Comparison of ENCODE assay signal across 8 cellular contexts in the genomic region with DNA sequence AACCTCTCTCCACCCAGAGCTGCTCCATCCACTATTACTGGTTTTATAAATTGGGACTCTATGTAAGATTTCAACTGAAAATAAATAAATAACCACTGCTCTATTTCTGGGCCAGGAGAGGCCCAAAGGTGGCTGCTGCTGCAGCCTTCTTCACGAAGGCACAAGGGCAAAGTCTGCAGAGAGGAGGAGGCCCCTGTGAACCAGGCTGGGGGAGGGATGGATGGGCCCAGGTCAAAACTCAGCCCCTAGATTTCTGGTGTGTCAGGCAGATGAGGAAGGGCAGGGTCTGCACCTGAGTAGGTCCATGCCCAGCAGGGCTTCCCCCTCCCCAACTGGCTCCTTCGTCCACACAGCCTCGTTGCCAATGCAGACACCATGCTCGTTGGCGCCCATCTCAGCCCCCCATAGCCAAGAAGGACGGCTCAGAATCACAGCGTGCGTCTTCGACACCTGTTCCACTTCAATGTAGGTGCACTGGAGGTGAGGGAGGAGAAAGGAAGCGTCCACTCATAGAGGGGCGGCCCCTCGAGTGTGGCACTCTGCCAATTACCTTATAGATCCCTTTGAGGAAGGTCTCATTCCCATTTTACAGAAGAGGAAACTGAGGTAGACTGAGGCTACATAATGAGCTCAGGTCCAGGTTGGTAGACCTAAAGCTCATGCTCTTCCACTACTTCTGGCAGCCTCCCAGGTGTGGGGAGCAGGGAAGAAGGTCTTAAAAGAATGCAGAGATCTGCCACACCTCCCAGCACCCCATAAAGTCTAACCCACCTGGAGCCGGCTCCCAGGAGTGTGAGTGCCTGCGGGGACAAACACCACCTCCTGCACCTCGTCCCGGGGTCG. TPM values are rescaled to one million over a fixed set of nuclear protein-coding genes. Genes with fewer than 3 reads are reported as not detected.
A peak's percentile ranks its signal among the peaks of the same experiment; 100 is the strongest.
DNase-seq lines count a peak whose midpoint lies in the region; FAIRE-seq and TF ChIP-seq lines count a peak whose summit lies in the region.

No MANE protein-coding gene starts in this region.

- no peak overlapping the region for H2BK120ac ChIP-seq in mesenchymal stem cell (ENCODE audit: low read depth, low read length)

- H3K23ac ChIP-seq in mesenchymal stem cell (ENCODE audit: low read length in 2 of 2) = no peak overlapping the region

- no peak overlapping the region for H2AK5ac ChIP-seq in mesenchymal stem cell (ENCODE audit: low read length, severe bottlenecking)

- no peaks in the 10 kb centered on the region for H3K36me3 ChIP-seq in astrocyte (ENCODE audit: insufficient read depth, low read length)
- H3K36me3 ChIP-seq in mesenchymal stem cell (ENCODE audit: control insufficient read depth in 1 of 2, insufficient read depth in 2 of 2, low read depth in 1 of 2, low read length in 2 of 2) = peaks cover 22 to 37% of the 10 kb centered on the region in 2 experiments
- H3K36me3 ChIP-seq in urinary bladder (ENCODE audit: insufficient read depth) = no peaks in the 10 kb centered on the region

- H3K4me3 Mint-ChIP-seq in activated naive CD4-positive, alpha-beta T cell treated with anti-CD3 and anti-CD28 coated beads, Interleukin-2, amount 50 U/mL, for 24 hours = peak overlapping the region; percentile 93
- peak overlapping the region; percentile 93 for H3K4me3 Mint-ChIP-seq in astrocyte (ENCODE audit: unreplicated experiment)

- peaks cover 2% of the 10 kb centered on the region for H3K27me3 ChIP-seq in astrocyte (ENCODE audit: insufficient read depth, low read length)
- peaks cover 2 to 12% of the 10 kb centered on the region in 2 experiments for H3K27me3 ChIP-seq in mesenchymal stem cell (ENCODE audit: control insufficient read depth in 1 of 2, insufficient read depth in 1 of 2, low read length in 2 of 2)

- H3K79me2 ChIP-seq in astrocyte (ENCODE audit: insufficient read depth, low read length) = no peaks in the 10 kb centered on the region

- H3K27me3 Mint-ChIP-seq in activated naive CD4-positive, alpha-beta T cell treated with anti-CD3 and anti-CD28 coated beads, Interleukin-2, amount 50 U/mL, for 24 hours = peaks cover 5% of the 10 kb centered on the region
- peaks cover 2% of the 10 kb centered on the region for H3K27me3 Mint-ChIP-seq in astrocyte (ENCODE audit: low read depth, unreplicated experiment)

- H3K4me2 ChIP-seq in astrocyte (ENCODE audit: low read length) (peak overlapping the region; percentile 94), mesenchymal stem cell (ENCODE audit: low read length, poor library complexity, severe bottlenecking) (peak overlapping the region; percentile 71)

- no peak for FAIRE-seq in astrocyte (lab: Jason Lieb, UNC)

- H3K27ac Mint-ChIP-seq in activated naive CD4-positive, alpha-beta T cell treated with anti-CD3 and anti-CD28 coated beads, Interleukin-2, amount 50 U/mL, for 24 hours = peak overlapping the region; percentile 51
- H3K27ac Mint-ChIP-seq in astrocyte (ENCODE audit: unreplicated experiment) = no peak overlapping the region

- H3K9me3 ChIP-seq in astrocyte (ENCODE audit: insufficient read depth, low read depth, low read length) (no peaks in the 10 kb centered on the region), mesenchymal stem cell (ENCODE audit: control insufficient read depth, low read length) (no peaks in the 10 kb centered on the region)

- H3K4ac ChIP-seq in mesenchymal stem cell (ENCODE audit: low read depth in 1 of 2, low read length in 2 of 2) = peak overlapping the region; percentile 1 to 66

- peak overlapping the region in 1 of 2 experiments; percentile 71 for H3K14ac ChIP-seq in mesenchymal stem cell (ENCODE audit: low read length in 2 of 2)

- H4K91ac ChIP-seq in mesenchymal stem cell (ENCODE audit: low read length) = peak overlapping the region; percentile 4

- DNase-seq in activated naive CD4-positive, alpha-beta T cell treated with anti-CD3 and anti-CD28 coated beads, Interleukin-2, amount 50 U/mL, for 16 hours = no peak
- DNase-seq in astrocyte (ENCODE audit: low read depth) = no peak
- no peak for DNase-seq in mesenchymal stem cell
- no peak for DNase-seq in inferior parietal cortex (ENCODE audit: extremely low spot score)
- no peak for DNase-seq in Ammon's horn (ENCODE audit: low spot score)
- no peak for DNase-seq in SK-N-DZ (ENCODE audit: low spot score)

- H3K79me1 ChIP-seq in mesenchymal stem cell (replicated peaks; ENCODE audit: low read length, poor library complexity, severe bottlenecking) = peaks cover 19% of the 10 kb centered on the region

- no peak overlapping the region for H2BK12ac ChIP-seq in mesenchymal stem cell (ENCODE audit: low read length in 2 of 2)

- H2AFZ ChIP-seq in astrocyte (ENCODE audit: low read depth, low read length) (peak overlapping the region; percentile 94), mesenchymal stem cell (ENCODE audit: low read depth, low read length) (peak overlapping the region; percentile 72)

- H3K4me1 ChIP-seq in astrocyte (ENCODE audit: insufficient read depth, low read length) (peaks cover 20% of the 10 kb centered on the region), mesenchymal stem cell (ENCODE audit: control insufficient read depth, insufficient read depth, low read depth, low read length) (peaks cover 30% of the 10 kb centered on the region), urinary bladder (ENCODE audit: insufficient read depth) (no peaks in the 10 kb centered on the region)

- H3K27ac ChIP-seq in astrocyte (ENCODE audit: low read depth, low read length) = no peak overlapping the region
- H3K27ac ChIP-seq in mesenchymal stem cell (ENCODE audit: low read length, poor library complexity, severe bottlenecking) = no peak overlapping the region
- no peak overlapping the region for H3K27ac ChIP-seq in urinary bladder (ENCODE audit: low read depth)

- peak overlapping the region in 1 of 2 experiments; percentile 77 for H3K18ac ChIP-seq in mesenchymal stem cell (ENCODE audit: low read depth in 1 of 2, low read length in 2 of 2)

- H3K9me3 Mint-ChIP-seq in activated naive CD4-positive, alpha-beta T cell treated with anti-CD3 and anti-CD28 coated beads, Interleukin-2, amount 50 U/mL, for 24 hours = no peaks in the 10 kb centered on the region
- no peaks in the 10 kb centered on the region for H3K9me3 Mint-ChIP-seq in astrocyte (ENCODE audit: unreplicated experiment)

- no peak overlapping the region for H2BK15ac ChIP-seq in mesenchymal stem cell (ENCODE audit: low read depth, poor library complexity, severe bottlenecking)

- H3K4me1 Mint-ChIP-seq in activated naive CD4-positive, alpha-beta T cell treated with anti-CD3 and anti-CD28 coated beads, Interleukin-2, amount 50 U/mL, for 24 hours = peaks cover 53% of the 10 kb centered on the region
- peaks cover 24% of the 10 kb centered on the region for H3K4me1 Mint-ChIP-seq in astrocyte (ENCODE audit: low read depth, unreplicated experiment)

- no peaks in the 10 kb centered on the region for H4K20me1 ChIP-seq in astrocyte (ENCODE audit: insufficient read depth, low read length)

- H3K9ac ChIP-seq in astrocyte (ENCODE audit: low read length) (peak overlapping the region; percentile 83), mesenchymal stem cell (ENCODE audit: low read length) (peak overlapping the region; percentile 89)

- no peaks in the 10 kb centered on the region for H3K36me3 Mint-ChIP-seq in activated naive CD4-positive, alpha-beta T cell treated with anti-CD3 and anti-CD28 coated beads, Interleukin-2, amount 50 U/mL, for 24 hours
- peaks cover 11% of the 10 kb centered on the region for H3K36me3 Mint-ChIP-seq in astrocyte (ENCODE audit: low read depth, unreplicated experiment)

- H4K8ac ChIP-seq in mesenchymal stem cell (ENCODE audit: low read length) = peak overlapping the region; percentile 84

- H2BK5ac ChIP-seq in mesenchymal stem cell (ENCODE audit: low read depth, low read length, poor library complexity, severe bottlenecking) = no peak overlapping the region

- peak overlapping the region; percentile 79 for H3K4me3 ChIP-seq in astrocyte (ENCODE audit: insufficient read depth, low read depth, low read length)
- peak overlapping the region; percentile 74 to 96 for H3K4me3 ChIP-seq in mesenchymal stem cell (ENCODE audit: insufficient read depth in 1 of 2, low read depth in 1 of 2, low read length in 2 of 2)
- H3K4me3 ChIP-seq in urinary bladder (ENCODE audit: low read depth, low read length) = peak overlapping the region; percentile 54

- TF ChIP-seq CTCF in astrocyte (IDR thresholded peaks at IDR 0.05; ENCODE audit: insufficient read depth, low read depth, low read length) = no peak

- 64% methylated on average over 14 of the region's 17 CpGs for WGBS in mesenchymal stem cell
- WGBS in urinary bladder = 47% methylated on average over 17 of the region's 17 CpGs

RNA-seq across cellular contexts. Expression of a gene that starts 1.0 kb away (rescaled TPM):
- 17.5 and 19.4 TPM in 2 replicates for total RNA-seq in astrocyte
- polyA plus RNA-seq in mesenchymal stem cell (2013, experiment 1 of 2) = 20.3 TPM
- polyA plus RNA-seq in mesenchymal stem cell (2013, experiment 2 of 2) = 18.3 TPM
- total RNA-seq in urinary bladder = 27.4 TPM
- polyA plus RNA-seq in urinary bladder = 41.0 TPM
- 49.6 and 54.0 TPM in 2 replicates for polyA plus RNA-seq in SK-N-DZ (2014; cell fraction: cytosol; rRNA removed)
- 255 and 271 TPM in 2 replicates for polyA plus RNA-seq in SK-N-DZ (2014; cell fraction: nucleus; rRNA removed)

RNA-seq across cellular contexts. Expression of a gene that starts 8.7 kb away (rescaled TPM):
- total RNA-seq in astrocyte (0.30 and 0.62 TPM in 2 replicates), urinary bladder (not detected)
- 0.30 TPM for polyA plus RNA-seq in mesenchymal stem cell (2013, experiment 1 of 2)
- polyA plus RNA-seq in mesenchymal stem cell (2013, experiment 2 of 2) = 0.36 TPM
- polyA plus RNA-seq in urinary bladder = 0.30 TPM
- polyA plus RNA-seq in SK-N-DZ (2014; cell fraction: cytosol; rRNA removed) = 0.34 TPM in 1 of 2 replicates, not detected in the other
- 0.79 and 1.8 TPM in 2 replicates for polyA plus RNA-seq in SK-N-DZ (2014; cell fraction: nucleus; rRNA removed)

RNA-seq across cellular contexts. Expression of a gene that starts 8.8 kb away (rescaled TPM):
- 29.8 and 33.2 TPM in 2 replicates for total RNA-seq in astrocyte
- polyA plus RNA-seq in mesenchymal stem cell (2013, experiment 1 of 2) = 46.1 TPM
- polyA plus RNA-seq in mesenchymal stem cell (2013, experiment 2 of 2) = 47.7 TPM
- 8.5 TPM for total RNA-seq in urinary bladder
- 80.9 TPM for polyA plus RNA-seq in urinary bladder
- polyA plus RNA-seq in SK-N-DZ (2014; cell fraction: cytosol; rRNA removed) = 105 and 111 TPM in 2 replicates
- 41.8 and 54.8 TPM in 2 replicates for polyA plus RNA-seq in SK-N-DZ (2014; cell fraction: nucleus; rRNA removed)

RNA-seq across cellular contexts. Expression of a gene that starts 10.8 kb away (rescaled TPM):
- 1.3 and 1.6 TPM in 2 replicates for total RNA-seq in astrocyte
- polyA plus RNA-seq in mesenchymal stem cell (2013, experiment 1 of 2) = 0.01 TPM
- polyA plus RNA-seq in mesenchymal stem cell (2013, experiment 2 of 2) = 0.03 TPM
- 2.2 TPM for total RNA-seq in urinary bladder
- 2.3 TPM for polyA plus RNA-seq in urinary bladder
- polyA plus RNA-seq in SK-N-DZ (2014; cell fraction: cytosol; rRNA removed) = 0.03 TPM in 1 of 2 replicates, not detected in the other
- 0.25 TPM in 1 of 2 replicates, not detected in the other for polyA plus RNA-seq in SK-N-DZ (2014; cell fraction: nucleus; rRNA removed)

RNA-seq across cellular contexts. Expression of a gene that starts 18.5 kb away (rescaled TPM):
- total RNA-seq in astrocyte = 20.7 and 21.4 TPM in 2 replicates
- polyA plus RNA-seq in mesenchymal stem cell (2013, experiment 1 of 2) = 6.5 TPM
- polyA plus RNA-seq in mesenchymal stem cell (2013, experiment 2 of 2) = 5.9 TPM
- total RNA-seq in urinary bladder = 7.8 TPM
- 9.6 TPM for polyA plus RNA-seq in urinary bladder
- polyA plus RNA-seq in SK-N-DZ (2014; cell fraction: cytosol; rRNA removed) = 6.6 and 9.5 TPM in 2 replicates
- 80.3 and 121 TPM in 2 replicates for polyA plus RNA-seq in SK-N-DZ (2014; cell fraction: nucleus; rRNA removed)
